ENCODE assay signal across 8 cellular contexts in the genomic region with DNA sequence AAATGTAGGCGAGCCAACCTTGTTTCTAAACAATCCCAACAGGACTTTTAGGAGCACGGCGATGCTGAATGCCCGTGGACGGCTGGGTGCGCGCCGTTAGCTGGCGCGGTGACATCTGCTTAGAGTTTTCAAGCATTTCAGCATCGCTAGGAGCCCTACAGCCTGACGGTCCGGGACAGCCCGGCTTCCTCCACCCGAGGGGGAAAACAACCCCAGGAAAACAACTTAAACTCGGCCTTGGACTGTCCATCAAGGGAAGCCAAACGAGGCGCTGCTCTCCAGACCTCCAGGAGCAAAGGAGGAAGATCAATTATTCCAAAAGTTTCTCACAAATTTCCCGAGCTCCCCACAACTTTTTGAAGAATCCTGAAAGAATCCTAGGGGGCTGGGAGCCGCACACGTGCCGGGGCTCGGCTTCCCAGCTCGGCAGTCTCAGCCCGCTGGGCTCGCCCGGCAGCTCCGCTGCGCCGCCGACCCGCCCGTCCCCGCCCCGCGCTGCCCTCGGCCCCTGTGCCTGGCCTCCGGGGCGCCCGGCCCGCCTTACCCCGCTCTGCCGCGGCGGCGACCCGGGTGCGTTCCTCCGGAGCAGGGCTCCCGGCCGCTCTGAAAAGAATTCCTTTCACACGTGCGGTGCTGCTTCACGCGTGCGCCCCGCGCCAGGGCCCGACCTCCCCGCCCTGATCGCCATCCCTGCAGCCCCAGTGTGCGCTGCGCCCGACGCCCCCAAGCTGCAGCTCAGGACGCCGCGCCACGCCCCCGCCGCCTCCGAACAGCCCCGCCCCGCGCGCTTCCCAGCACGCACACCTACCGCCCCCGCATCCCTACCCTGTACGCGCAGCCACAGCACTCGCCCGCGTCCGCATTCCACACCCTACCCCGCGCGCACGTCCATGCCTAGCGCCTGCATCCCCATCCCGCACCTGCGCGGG. TPM values are rescaled to one million over a fixed set of nuclear protein-coding genes. Genes with fewer than 3 reads are reported as not detected.
DNase-seq lines count a peak whose midpoint lies in the region; ATAC-seq and TF ChIP-seq lines count a peak whose summit lies in the region.

A gene (minus strand): TSS at position 707 of the 929 bp plus-strand sequence. CDS start 17,764 bp downstream, outside the sequence.

- peak within 1 kb of the TSS; percentile 71 for H3K4me3 ChIP-seq in CD8-positive, alpha-beta T cell (ENCODE audit: low read depth, low read length)
- H3K4me3 ChIP-seq in mucosa of descending colon, result no peak within 1 kb of the TSS

- peak; percentile 12 to 77 (median 64) for DNase-seq in CD8-positive, alpha-beta T cell
- DNase-seq in ecto neural progenitor cell (ENCODE audit: low spot score) (peak; percentile 79), mucosa of descending colon (peak; percentile 44 to 62 (median 53)), NCI-H1092 treated with DMSO at 0.1 percent for 48 hours (lab: John Stamatoyannopoulos, UW) (no peak)

- POLR2A ChIA-PET in CD8-positive, alpha-beta T cell (lab: Charles Lee), result interaction anchor here (2.0 kb wide), 2 partner anchors 33 to 42 kb away, joined by 4 to 5 read pairs; no protein-coding TSS in a partner anchor

- no peak for TF ChIP-seq CTCF in CD8-positive, alpha-beta T cell (IDR thresholded peaks at IDR 0.05)
- no peak for TF ChIP-seq CTCF in mucosa of descending colon (IDR thresholded peaks at IDR 0.05)

- no peaks in the 10 kb centered on the region for H3K27me3 ChIP-seq in CD8-positive, alpha-beta T cell (ENCODE audit: insufficient read depth, low read length)

- H3K36me3 Mint-ChIP-seq in CD8-positive, alpha-beta T cell, result no peaks in the 10 kb centered on the region
- no peaks in the 10 kb centered on the region for H3K36me3 Mint-ChIP-seq in stimulated activated naive CD8-positive, alpha-beta T cell treated with anti-CD3 and anti-CD28 coated beads, Interleukin-15, Interleukin-2, amounts not matched to agents 100 ng/mL and 50 ng/mL, for 24 hours (ENCODE audit: low read depth)

- H3K27ac Mint-ChIP-seq in CD8-positive, alpha-beta T cell, result no peak within 1 kb of the TSS
- peak within 1 kb of the TSS; percentile 63 for H3K27ac Mint-ChIP-seq in stimulated activated naive CD8-positive, alpha-beta T cell treated with anti-CD3 and anti-CD28 coated beads, Interleukin-15, Interleukin-2, amounts not matched to agents 100 ng/mL and 50 ng/mL, for 24 hours

- intact Hi-C loops in CD8-positive, alpha-beta T cell (cut with DNase I, micrococcal nuclease), result loop anchor here (5.0 to 10.0 kb wide), 4 partner anchors 33 to 528 kb away; a partner anchor contains a TSS
- intact Hi-C loops in mucosa of descending colon (cut with DNase I, micrococcal nuclease), result no loop called here

- ATAC-seq in CD8-positive, alpha-beta T cell, result peak; percentile 69
- peak; percentile 14 for ATAC-seq in GM19468 (IDR thresholded peaks at IDR 0.05; ENCODE audit: extremely low read depth, unreplicated experiment)
- ATAC-seq in HG03571 (IDR thresholded peaks at IDR 0.05; ENCODE audit: unreplicated experiment), result peak; percentile 51
- peak; percentile 34 to 47 for ATAC-seq in activated CD4-positive, CD25-positive, alpha-beta regulatory T cell treated with anti-CD3 and anti-CD28 coated beads, Interleukin-2, amount 50 U/mL, for 24 hours
- peak; percentile 66 for ATAC-seq in mucosa of descending colon

- H3K27ac ChIP-seq in CD8-positive, alpha-beta T cell (ENCODE audit: low read depth, low read length), result peak within 1 kb of the TSS; percentile 40

- peaks cover 12% of the 10 kb centered on the region for H3K4me1 ChIP-seq in CD8-positive, alpha-beta T cell (ENCODE audit: insufficient read depth, low read length)
- H3K4me1 ChIP-seq in mucosa of descending colon (ENCODE audit: low read depth), result peaks cover 19% of the 10 kb centered on the region

- H3K9me3 ChIP-seq in CD8-positive, alpha-beta T cell (ENCODE audit: low read length), result no peaks in the 10 kb centered on the region
- H3K9me3 ChIP-seq in mucosa of descending colon, result no peaks in the 10 kb centered on the region

- H3K36me3 ChIP-seq in CD8-positive, alpha-beta T cell (ENCODE audit: insufficient read depth, low read length), result no peaks in the 10 kb centered on the region
- H3K36me3 ChIP-seq in mucosa of descending colon (ENCODE audit: low read depth), result no peaks in the 10 kb centered on the region

- peaks cover 14% of the 10 kb centered on the region for H3K4me1 Mint-ChIP-seq in CD8-positive, alpha-beta T cell (ENCODE audit: low read depth)
- peaks cover 25% of the 10 kb centered on the region for H3K4me1 Mint-ChIP-seq in stimulated activated naive CD8-positive, alpha-beta T cell treated with anti-CD3 and anti-CD28 coated beads, Interleukin-15, Interleukin-2, amounts not matched to agents 100 ng/mL and 50 ng/mL, for 24 hours (ENCODE audit: low read depth)

- H3K4me3 Mint-ChIP-seq in CD8-positive, alpha-beta T cell, result peak within 1 kb of the TSS; percentile 84
- peak within 1 kb of the TSS; percentile 83 for H3K4me3 Mint-ChIP-seq in stimulated activated naive CD8-positive, alpha-beta T cell treated with anti-CD3 and anti-CD28 coated beads, Interleukin-15, Interleukin-2, amounts not matched to agents 100 ng/mL and 50 ng/mL, for 24 hours

- CTCF ChIA-PET in CD8-positive, alpha-beta T cell (lab: Charles Lee), result interaction anchor here (1.0 to 1.1 kb wide), 2 partner anchors 15 to 17 kb away, joined by 3 read pairs; no protein-coding TSS in a partner anchor

- H3K9me3 Mint-ChIP-seq in CD8-positive, alpha-beta T cell, result no peaks in the 10 kb centered on the region
- no peaks in the 10 kb centered on the region for H3K9me3 Mint-ChIP-seq in stimulated activated naive CD8-positive, alpha-beta T cell treated with anti-CD3 and anti-CD28 coated beads, Interleukin-15, Interleukin-2, amounts not matched to agents 100 ng/mL and 50 ng/mL, for 24 hours

- H3K27me3 Mint-ChIP-seq in CD8-positive, alpha-beta T cell (ENCODE audit: low read depth), result peaks cover 28% of the 10 kb centered on the region
- peaks cover 43% of the 10 kb centered on the region for H3K27me3 Mint-ChIP-seq in stimulated activated naive CD8-positive, alpha-beta T cell treated with anti-CD3 and anti-CD28 coated beads, Interleukin-15, Interleukin-2, amounts not matched to agents 100 ng/mL and 50 ng/mL, for 24 hours

RNA-seq across cellular contexts. Expression of the gene that starts here (rescaled TPM):
- under 1 TPM in 1 of 2 experiments, not detected in 1; 0.08 TPM for total RNA-seq in CD8-positive, alpha-beta T cell
- total RNA-seq in mucosa of descending colon, result not detected

Comparison
In these comparisons a context has a peak if more than half of its experiments do, and no peak if none do; other contexts are left out.
1. Peak in DNase-seq, ATAC-seq, H3K4me3 ChIP-seq and H3K27ac ChIP-seq in CD8-positive, alpha-beta T cell; RNA of the gene not detected or under 1 TPM.
2. Peak in DNase-seq and ATAC-seq in mucosa of descending colon; RNA of the gene not detected or under 1 TPM.
3. ATAC-seq: peak in every context shown above with its lines; median percentile 69 in CD8-positive, alpha-beta T cell; 66 in mucosa of descending colon; 51 in HG03571; 40 in activated CD4-positive, CD25-positive, alpha-beta regulatory T cell treated with anti-CD3 and anti-CD28 coated beads, Interleukin-2, amount 50 U/mL, for 24 hours; 14 in GM19468.
4. intact Hi-C loops: an anchor here in CD8-positive, alpha-beta T cell (5.0 to 10.0 kb wide); none called in mucosa of descending colon.